In the genomic region with DNA sequence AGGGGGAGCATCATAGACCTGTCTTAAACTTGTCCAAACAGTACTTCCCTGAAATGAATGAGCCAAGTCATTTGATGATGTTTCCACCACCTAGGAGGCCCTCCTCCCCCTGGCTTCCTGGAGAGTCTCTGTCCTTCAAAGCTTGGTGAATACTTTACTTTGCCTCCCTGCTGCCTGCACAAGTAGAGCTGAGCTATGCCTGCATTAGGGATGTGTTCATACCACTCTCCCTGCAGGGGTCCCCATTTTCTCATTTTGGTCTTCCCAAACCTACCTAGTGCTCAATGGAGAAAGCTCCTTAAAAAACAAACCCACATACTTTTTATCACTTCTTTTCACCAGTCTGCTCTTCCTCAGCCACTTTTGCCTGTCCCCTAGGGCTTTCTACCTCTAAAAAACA, we compare ENCODE assay signal across 1 cellular context.
TF ChIP-seq lines count a peak whose summit lies in the region.

No MANE protein-coding gene starts in this region.

TF ChIP-seq in HEK293, 187 proteins besides CTCF, POLR2A, EP300 and RAD21 (continued from another document):
- TF ChIP-seq, protein P1, sequence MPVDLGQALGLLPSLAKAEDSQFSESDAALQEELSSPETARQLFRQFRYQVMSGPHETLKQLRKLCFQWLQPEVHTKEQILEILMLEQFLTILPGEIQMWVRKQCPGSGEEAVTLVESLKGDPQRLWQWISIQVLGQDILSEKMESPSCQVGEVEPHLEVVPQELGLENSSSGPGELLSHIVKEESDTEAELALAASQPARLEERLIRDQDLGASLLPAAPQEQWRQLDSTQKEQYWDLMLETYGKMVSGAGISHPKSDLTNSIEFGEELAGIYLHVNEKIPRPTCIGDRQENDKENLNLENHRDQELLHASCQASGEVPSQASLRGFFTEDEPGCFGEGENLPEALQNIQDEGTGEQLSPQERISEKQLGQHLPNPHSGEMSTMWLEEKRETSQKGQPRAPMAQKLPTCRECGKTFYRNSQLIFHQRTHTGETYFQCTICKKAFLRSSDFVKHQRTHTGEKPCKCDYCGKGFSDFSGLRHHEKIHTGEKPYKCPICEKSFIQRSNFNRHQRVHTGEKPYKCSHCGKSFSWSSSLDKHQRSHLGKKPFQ (tag by site-specific recombination; IDR thresholded peaks at IDR 0.05): no peak
- TF ChIP-seq ZNF768 (tag by site-specific recombination; IDR thresholded peaks at IDR 0.05): no peak
- TF ChIP-seq ZNF654 (tag by site-specific recombination; IDR thresholded peaks at IDR 0.05; ENCODE audit: low read depth): peak; percentile 29
